In the genomic region with DNA sequence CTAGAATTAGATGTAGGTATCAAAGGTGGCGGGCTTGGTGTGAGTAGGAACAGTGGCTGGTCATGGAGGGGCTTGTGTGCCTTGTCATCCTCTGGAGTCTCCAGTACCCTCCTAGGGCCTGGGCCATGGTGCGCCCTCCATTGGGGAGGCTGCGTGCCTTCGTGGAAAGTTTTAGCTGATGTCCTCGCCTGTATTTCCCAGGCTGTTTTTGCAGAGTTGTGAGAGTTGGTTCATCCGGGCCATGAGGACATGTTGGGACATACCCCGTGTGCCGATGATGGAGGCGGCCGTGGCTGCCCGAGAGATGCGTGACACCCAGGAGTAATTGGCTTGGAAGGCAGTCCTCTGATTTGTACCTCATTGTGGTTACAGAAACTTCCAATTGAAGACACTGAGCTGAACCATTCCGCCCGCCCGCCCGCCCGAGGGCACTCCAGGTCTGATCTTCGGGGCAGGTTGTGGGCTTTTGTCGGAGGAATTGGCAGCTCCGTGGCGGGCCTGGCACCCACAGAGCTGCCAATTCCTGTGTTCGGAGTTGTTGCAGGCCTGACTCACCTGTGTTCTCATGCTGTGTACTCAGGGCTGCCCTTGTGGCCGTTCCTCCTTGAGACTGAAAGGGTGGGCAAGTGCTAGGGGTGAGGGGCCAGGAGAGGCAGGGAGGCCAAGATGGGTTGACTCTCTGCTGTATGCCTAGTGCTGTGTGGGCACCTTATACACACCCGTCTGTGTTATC, we compare ENCODE assay signal across 2 cellular contexts. TPM values are rescaled to one million over a fixed set of nuclear protein-coding genes. Genes with fewer than 3 reads are reported as not detected.
"Had no signal": no experiment of that assay in that cellular context is flagged by ENCODE, and none has a peak within 500 bp of the region (broad histone marks: within the 10 kb centered on the region; RNA-seq: fewer than 3 reads in every experiment).

No MANE protein-coding gene starts in this region.

RNA-seq across cellular contexts. Expression of gene UPK3B, which starts 33.4 kb away (rescaled TPM):
- total RNA-seq: occipital lobe had no signal

RNA-seq across cellular contexts. Expression of gene ZP3, which starts 52.2 kb away (rescaled TPM):
- total RNA-seq: lower lobe of right lung had no signal
